ENCODE assay signal across 1 cellular context in the genomic region with DNA sequence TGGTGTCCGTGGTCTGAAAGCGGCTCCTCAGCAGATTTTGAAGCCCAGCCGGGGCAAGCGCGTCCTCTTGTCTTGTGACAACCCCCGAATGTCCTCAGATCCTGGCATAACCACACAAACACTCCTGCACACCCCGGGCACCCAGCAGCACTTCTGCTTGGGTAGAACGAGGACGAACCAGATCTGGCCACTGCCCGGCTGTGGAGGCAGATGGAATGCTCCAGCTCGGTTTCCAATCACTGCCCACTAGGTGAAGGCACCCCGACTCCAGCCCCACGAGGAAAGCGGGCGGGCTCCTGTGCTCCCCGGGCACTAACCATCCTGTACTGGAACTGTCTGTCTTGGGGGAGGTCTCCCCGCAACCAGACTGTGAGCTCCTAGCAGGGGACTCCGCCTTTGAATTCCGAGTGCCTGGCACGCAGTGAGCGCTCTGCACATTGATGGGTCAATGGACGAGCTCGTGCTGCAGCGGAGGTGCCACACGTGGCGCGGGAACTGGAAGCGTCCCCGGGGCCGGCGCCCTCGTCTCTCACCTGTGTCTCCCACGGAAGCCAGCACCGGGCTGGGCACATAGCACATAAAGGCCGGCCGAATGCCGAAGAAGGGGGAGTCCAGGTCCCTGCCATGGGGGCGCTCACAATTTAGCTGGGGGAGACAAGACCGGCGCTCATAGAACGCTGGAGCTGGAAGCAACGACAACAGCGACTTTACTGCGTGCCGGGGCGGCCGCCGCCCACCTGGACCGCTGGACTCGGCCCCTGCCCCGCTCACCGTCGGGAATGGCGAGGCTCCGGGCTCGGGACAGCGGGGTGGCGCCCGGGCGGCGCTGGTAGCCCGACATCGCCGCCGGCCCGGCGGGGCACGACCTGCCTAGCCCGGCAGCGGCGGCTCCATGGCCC.
TF ChIP-seq lines count a peak whose summit lies in the region.

No MANE protein-coding gene starts in this region.

TF ChIP-seq in endothelial cell of umbilical vein, 7 proteins besides CTCF, POLR2A, EP300 and RAD21:
- TF ChIP-seq, protein P1, sequence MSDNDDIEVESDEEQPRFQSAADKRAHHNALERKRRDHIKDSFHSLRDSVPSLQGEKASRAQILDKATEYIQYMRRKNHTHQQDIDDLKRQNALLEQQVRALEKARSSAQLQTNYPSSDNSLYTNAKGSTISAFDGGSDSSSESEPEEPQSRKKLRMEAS (IDR thresholded peaks at IDR 0.05; ENCODE audit: insufficient read depth, insufficient read length), result peak; percentile 72
- TF ChIP-seq EZH2 (IDR thresholded peaks at IDR 0.05; ENCODE audit: borderline replicate concordance, low read depth, low read length, severe bottlenecking) (no peak), MYC (IDR thresholded peaks at IDR 0.05; ENCODE audit: low read depth, low read length) (peak; percentile 66)
